21 cellular contexts compared by ENCODE assay signal in genomic region chr10:86215712-86216111, GRCh38.
DNase-seq lines count a peak whose midpoint lies in the region; ATAC-seq, FAIRE-seq and TF ChIP-seq lines count a peak whose summit lies in the region.
"Had no signal": no experiment of that assay in that cellular context is flagged by ENCODE, and none has a peak within 500 bp of the region (broad histone marks: within the 10 kb centered on the region; RNA-seq: fewer than 3 reads in every experiment).

No MANE protein-coding gene starts in this region.

- WGBS in HepG2 (ENCODE audit: low lambda C conversion rate), result 2% methylated on average over 5 of the region's 5 CpGs
- WGBS in right lobe of liver (ENCODE audit: insufficient coverage, low coverage, low lambda C conversion rate, missing lambda C conversion rate), result 39% methylated on average over 4 of the region's 5 CpGs
- WGBS in thyroid gland, 2 donors, result 81 to 87% methylated on average over 5 of the region's 5 CpGs

- no peak overlapping the region for H3K4me2 ChIP-seq in HepG2 (ENCODE audit: low read depth, low read length)
- H3K4me2 ChIP-seq: A549; BLaER1 treated with 17β-estradiol and CSF1 and Interleukin-3, amounts not matched to agents 10 nM and 100 nM had no signal

- no peak for TF ChIP-seq EP300 in HepG2 (IDR thresholded peaks at IDR 0.05; ENCODE audit: low read depth in 2 of 2, low read length in 2 of 2)
- TF ChIP-seq EP300 in HepG2 (CRISPR knock-in tag; IDR thresholded peaks at IDR 0.05; ENCODE audit: borderline replicate concordance), result no peak

- no peaks in the 10 kb centered on the region for H3K79me2 ChIP-seq in HepG2 (ENCODE audit: insufficient read depth, low read length)

- no peak for TF ChIP-seq POLR2A in HepG2 (IDR thresholded peaks at IDR 0.05; ENCODE audit: insufficient read depth in 1 of 2, low read depth in 2 of 2, low read length in 2 of 2)
- no peak for TF ChIP-seq POLR2A in right lobe of liver (IDR thresholded peaks at IDR 0.05)
- no peak for TF ChIP-seq POLR2A in thyroid gland (IDR thresholded peaks at IDR 0.05)

- intact Hi-C loops in HepG2 (cut with micrococcal nuclease; ENCODE audit: unreplicated experiment), result no loop called here
- intact Hi-C loops in right lobe of liver (cut with DNase I), result no loop called here
- intact Hi-C loops in posterior vena cava (cut with DNase I), result no loop called here
- intact Hi-C loops in thyroid gland (cut with DNase I), result no loop called here

- H4K20me1 ChIP-seq in HepG2 (ENCODE audit: insufficient read depth, low read length), result no peaks in the 10 kb centered on the region

- POLR2A ChIA-PET in HepG2 (lab: Yijun Ruan, JAX), result no interaction called here

- TF ChIP-seq RAD21 in HepG2 (CRISPR knock-in tag; IDR thresholded peaks at IDR 0.05), result no peak

- H3K36me3 ChIP-seq in HepG2 (replicated peaks in 1 of 2; ENCODE audit: control insufficient read depth in 1 of 2, insufficient read depth in 2 of 2, low read length in 2 of 2), result no peaks in the 10 kb centered on the region
- no peaks in the 10 kb centered on the region for H3K36me3 ChIP-seq in right lobe of liver
- no peaks in the 10 kb centered on the region for H3K36me3 ChIP-seq in thyroid gland
- H3K36me3 ChIP-seq: BLaER1 treated with 17β-estradiol and CSF1 and Interleukin-3, amounts not matched to agents 10 nM and 100 nM had no signal

- no peak for TF ChIP-seq CTCF in HepG2 (CRISPR knock-in tag; IDR thresholded peaks at IDR 0.05)
- no peak for TF ChIP-seq CTCF in right lobe of liver (IDR thresholded peaks at IDR 0.05)
- TF ChIP-seq CTCF in thyroid gland (IDR thresholded peaks at IDR 0.05), result no peak

- no peak overlapping the region for H3K9ac ChIP-seq in HepG2 (ENCODE audit: insufficient read depth, low read depth, low read length)
- H3K9ac ChIP-seq: BLaER1 treated with 17β-estradiol and CSF1 and Interleukin-3, amounts not matched to agents 10 nM and 100 nM had no signal

- H3K27ac ChIP-seq in HepG2 (ENCODE audit: extremely low read length, insufficient read depth, low read length), result no peak overlapping the region
- no peak overlapping the region for H3K27ac ChIP-seq in right lobe of liver
- peak overlapping the region in 2 of 3 donors; percentile 53 to 67 for H3K27ac ChIP-seq in thyroid gland
- H3K27ac ChIP-seq: 22Rv1; A549; BLaER1 treated with 17β-estradiol and CSF1 and Interleukin-3, amounts not matched to agents 10 nM and 100 nM; C4-2B had no signal

- no peak for FAIRE-seq in HepG2 (lab: Jason Lieb, UNC)
- FAIRE-seq: A549, D721Med, G401.6, GM12891, GM19239 had no signal

- ATAC-seq in HepG2 (peak; percentile 34), right lobe of liver (no peak), GM21423 (IDR thresholded peaks at IDR 0.05; ENCODE audit: unreplicated experiment) (no peak)
- ATAC-seq: A549; CD8-positive, alpha-beta T cell had no signal

- peak; percentile 39 for DNase-seq in HepG2 (ENCODE audit: low spot score)
- DNase-seq in right lobe of liver, result no peak
- peak; percentile 3 for DNase-seq in posterior vena cava (ENCODE audit: low spot score)
- DNase-seq in thyroid gland, result no peak
- no peak for DNase-seq in NCI-H345 treated with DMSO at 0.1 percent for 48 hours (lab: John Stamatoyannopoulos, UW; ENCODE audit: unreplicated experiment)
- DNase-seq: AML-193; Caco-2; Calu3; CD4-positive, alpha-beta T cell; CD8-positive, alpha-beta T cell; DMS79 treated with DMSO at 0.1 percent for 48 hours; GF-D8 had no signal

- in situ Hi-C loops in HepG2 (cut with HindIII; ENCODE audit: extremely low pct_ligation_motif_present, low pct_unique_long_range_greater_than_20kb), result no loop called here

- peaks cover 23% of the 10 kb centered on the region for H3K4me1 ChIP-seq in HepG2 (ENCODE audit: insufficient read depth, low read length)
- H3K4me1 ChIP-seq in right lobe of liver, result no peaks in the 10 kb centered on the region
- H3K4me1 ChIP-seq in thyroid gland, result peaks cover 69 to 74% of the 10 kb centered on the region in 2 donors
- H3K4me1 ChIP-seq: A549; BLaER1 treated with 17β-estradiol and CSF1 and Interleukin-3, amounts not matched to agents 10 nM and 100 nM; Caco-2 had no signal

- no peak overlapping the region for H2AFZ ChIP-seq in HepG2 (ENCODE audit: low read length)

- CTCF ChIA-PET in HepG2 (lab: Yijun Ruan, JAX; ENCODE audit: low intra/inter-chr PET ratio, low total read pairs), result no interaction called here

- H3K27me3 ChIP-seq in HepG2 (ENCODE audit: control insufficient read depth in 1 of 2, insufficient read depth in 2 of 2, low read length in 2 of 2) (peaks cover 2 to 6% of the 10 kb centered on the region in 2 experiments; a peak in 1 of 5 replicates), right lobe of liver (no peaks in the 10 kb centered on the region), thyroid gland (no peaks in the 10 kb centered on the region)
- H3K27me3 ChIP-seq: BLaER1 treated with 17β-estradiol and CSF1 and Interleukin-3, amounts not matched to agents 10 nM and 100 nM had no signal

- no TSS peak for BruUV-seq in HepG2 (replicated peaks; lab: Mats Ljungman, UMichigan)

- no peak overlapping the region for H3K4me3 ChIP-seq in HepG2 (replicated peaks in 1 of 3; ENCODE audit: insufficient read depth in 1 of 3, low read depth in 2 of 3, low read length in 3 of 3)
- H3K4me3 ChIP-seq in right lobe of liver, result no peak overlapping the region
- no peak overlapping the region for H3K4me3 ChIP-seq in thyroid gland (replicated peaks in 1 of 3)
- H3K4me3 ChIP-seq: A549; BLaER1 treated with 17β-estradiol and CSF1 and Interleukin-3, amounts not matched to agents 10 nM and 100 nM had no signal

- H3K9me3 ChIP-seq in HepG2 (ENCODE audit: low read length) (no peaks in the 10 kb centered on the region), right lobe of liver (no peaks in the 10 kb centered on the region), thyroid gland (no peaks in the 10 kb centered on the region)
- H3K9me3 ChIP-seq: A549; BLaER1 treated with 17β-estradiol and CSF1 and Interleukin-3, amounts not matched to agents 10 nM and 100 nM; Caco-2 had no signal

TF ChIP-seq in HepG2, 621 proteins besides CTCF, POLR2A, EP300 and RAD21 (continues in another document):
- no peak for TF ChIP-seq EED (CRISPR knock-in tag; IDR thresholded peaks at IDR 0.05)
- TF ChIP-seq, protein P1, sequence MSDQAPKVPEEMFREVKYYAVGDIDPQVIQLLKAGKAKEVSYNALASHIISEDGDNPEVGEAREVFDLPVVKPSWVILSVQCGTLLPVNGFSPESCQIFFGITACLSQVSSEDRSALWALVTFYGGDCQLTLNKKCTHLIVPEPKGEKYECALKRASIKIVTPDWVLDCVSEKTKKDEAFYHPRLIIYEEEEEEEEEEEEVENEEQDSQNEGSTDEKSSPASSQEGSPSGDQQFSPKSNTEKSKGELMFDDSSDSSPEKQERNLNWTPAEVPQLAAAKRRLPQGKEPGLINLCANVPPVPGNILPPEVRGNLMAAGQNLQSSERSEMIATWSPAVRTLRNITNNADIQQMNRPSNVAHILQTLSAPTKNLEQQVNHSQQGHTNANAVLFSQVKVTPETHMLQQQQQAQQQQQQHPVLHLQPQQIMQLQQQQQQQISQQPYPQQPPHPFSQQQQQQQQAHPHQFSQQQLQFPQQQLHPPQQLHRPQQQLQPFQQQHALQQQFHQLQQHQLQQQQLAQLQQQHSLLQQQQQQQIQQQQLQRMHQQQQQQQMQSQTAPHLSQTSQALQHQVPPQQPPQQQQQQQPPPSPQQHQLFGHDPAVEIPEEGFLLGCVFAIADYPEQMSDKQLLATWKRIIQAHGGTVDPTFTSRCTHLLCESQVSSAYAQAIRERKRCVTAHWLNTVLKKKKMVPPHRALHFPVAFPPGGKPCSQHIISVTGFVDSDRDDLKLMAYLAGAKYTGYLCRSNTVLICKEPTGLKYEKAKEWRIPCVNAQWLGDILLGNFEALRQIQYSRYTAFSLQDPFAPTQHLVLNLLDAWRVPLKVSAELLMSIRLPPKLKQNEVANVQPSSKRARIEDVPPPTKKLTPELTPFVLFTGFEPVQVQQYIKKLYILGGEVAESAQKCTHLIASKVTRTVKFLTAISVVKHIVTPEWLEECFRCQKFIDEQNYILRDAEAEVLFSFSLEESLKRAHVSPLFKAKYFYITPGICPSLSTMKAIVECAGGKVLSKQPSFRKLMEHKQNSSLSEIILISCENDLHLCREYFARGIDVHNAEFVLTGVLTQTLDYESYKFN (CRISPR knock-in tag; conservative IDR thresholded peaks at IDR 0.05), result no peak
- TF ChIP-seq TEF (CRISPR knock-in tag; IDR thresholded peaks at IDR 0.05), result no peak
- peak; percentile 31; the same call in 1 of the 2 replicates for TF ChIP-seq MNT (IDR thresholded peaks at IDR 0.05)
- TF ChIP-seq GATAD2A (CRISPR knock-in tag; IDR thresholded peaks at IDR 0.05), result 0 out of 2 replicates have a peak, but pooled peaks have one; percentile 17
- no peak for TF ChIP-seq RORA (CRISPR knock-in tag; IDR thresholded peaks at IDR 0.05)

Comparison
In these comparisons a context has a peak if more than half of its experiments do, and no peak if none do; other contexts are left out.
1. DNase-seq: peak in HepG2 (single experiment) and posterior vena cava (single experiment); none in right lobe of liver (0 of 3), thyroid gland (0 of 2) and NCI-H345 treated with DMSO at 0.1 percent for 48 hours (single experiment).
2. H3K27ac ChIP-seq: peak in thyroid gland (2 of 3); none in HepG2 (single experiment) and right lobe of liver (0 of 3).